In the genomic region with DNA sequence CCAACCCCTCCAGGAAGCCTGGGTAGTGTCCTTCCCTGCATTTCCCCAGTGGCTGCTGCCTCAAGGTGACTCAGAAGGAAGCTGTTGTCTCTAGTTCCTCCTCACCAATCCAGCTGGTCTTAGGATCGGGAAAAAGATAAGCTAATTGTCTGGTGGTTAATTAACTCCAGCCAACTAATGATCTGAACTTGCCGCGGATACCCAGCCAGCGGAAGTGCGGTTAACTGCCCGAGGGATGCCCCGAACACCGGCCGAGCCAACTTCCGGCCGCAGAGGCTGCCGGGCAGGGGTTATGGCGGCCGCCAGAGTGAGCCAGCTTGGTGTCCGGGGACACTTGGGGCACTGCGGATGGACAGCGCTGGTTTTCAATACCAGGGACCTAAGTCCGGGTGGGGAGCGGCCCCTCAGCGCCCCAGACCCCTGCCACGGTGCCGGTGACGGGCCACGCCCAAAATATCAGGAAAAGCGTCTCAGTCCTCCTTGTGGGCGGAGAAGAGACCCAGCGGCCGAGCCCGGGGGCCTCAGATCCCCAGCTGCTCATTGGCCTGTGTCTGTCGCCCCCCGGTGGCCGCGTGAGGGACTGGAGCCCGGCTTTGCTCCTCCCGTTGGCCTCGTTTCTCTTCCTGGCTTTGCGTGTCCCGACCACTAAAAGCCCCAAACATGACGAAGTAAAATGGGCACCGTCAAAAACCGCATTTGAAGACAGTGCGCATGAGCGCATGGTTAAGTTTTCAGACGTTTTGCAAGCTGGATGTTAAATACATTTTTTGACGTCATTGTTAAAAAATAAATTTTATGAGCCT, we compare ENCODE assay signal across 8 cellular contexts. TPM values are rescaled to one million over a fixed set of nuclear protein-coding genes. Genes with fewer than 3 reads are reported as not detected.
A peak's percentile ranks its signal among the peaks of the same experiment; 100 is the strongest.
DNase-seq lines count a peak whose midpoint lies in the region; FAIRE-seq and TF ChIP-seq lines count a peak whose summit lies in the region.

No MANE protein-coding gene starts in this region.

- TF ChIP-seq CTCF in GM20000 (IDR thresholded peaks at IDR 0.05; ENCODE audit: extremely low read depth, missing control alignments), result peak; percentile 82

- H3K9me3 ChIP-seq in mesodermal cell (ENCODE audit: control insufficient read depth, low read length), result no peaks in the 10 kb centered on the region

- peak overlapping the region; percentile 48 for H3K4me3 ChIP-seq in mesodermal cell (ENCODE audit: extremely low read depth, insufficient read depth, low read length, poor library complexity, severe bottlenecking)

- DNase-seq in COLO829 (ENCODE audit: low spot score) (peak; percentile 93), GM20000 (ENCODE audit: low spot score) (peak; percentile 96), HTR-8/SVneo (ENCODE audit: insufficient read length, low spot score) (peak; percentile 96), NOMO-1 treated with dmso at 0.1 percent for 144 hours (lab: John Stamatoyannopoulos, UW; ENCODE audit: unreplicated experiment) (peak; percentile 95)
- peak; percentile 96 for DNase-seq in activated CD8-positive, alpha-beta memory T cell treated with anti-CD3 and anti-CD28 coated beads, Interleukin-2, amount 50 U/mL, for 24 hours (ENCODE audit: extremely low read depth)
- peak; percentile 92 for DNase-seq in stimulated activated CD8-positive, alpha-beta memory T cell treated with anti-CD3 and anti-CD28 coated beads, Interleukin-15, amount 100 ng/mL, for 24 hours (ENCODE audit: low read depth)

- H3K27ac ChIP-seq in mesodermal cell (ENCODE audit: low read depth, low read length, severe bottlenecking), result peak overlapping the region; percentile 77

- no peaks in the 10 kb centered on the region for H3K36me3 ChIP-seq in mesodermal cell (ENCODE audit: control insufficient read depth, insufficient read depth, low read length)

- WGBS in mesodermal cell (ENCODE audit: insufficient coverage in 2 of 2), 2 experiments, result 1% methylated on average over 42 to 44 of the region's 45 CpGs

- peak; percentile 85 for FAIRE-seq in HTR-8/SVneo (lab: Jason Lieb, UNC)
- peak; percentile 72 for FAIRE-seq in endometrium (lab: Jason Lieb, UNC)

- peaks cover 5% of the 10 kb centered on the region for H3K4me1 ChIP-seq in mesodermal cell (ENCODE audit: control insufficient read depth, insufficient read depth, low read length, poor library complexity, severe bottlenecking)

RNA-seq across cellular contexts. Expression of a gene that starts 10.2 kb away (rescaled TPM):
- polyA plus RNA-seq in mesodermal cell (2013, experiment 1 of 2), result not detected
- not detected for polyA plus RNA-seq in mesodermal cell (2013, experiment 2 of 2)

RNA-seq across cellular contexts. Expression of a gene that starts 14.8 kb away (rescaled TPM):
- 21.0 TPM for polyA plus RNA-seq in mesodermal cell (2013, experiment 1 of 2)
- 13.9 TPM for polyA plus RNA-seq in mesodermal cell (2013, experiment 2 of 2)

RNA-seq across cellular contexts. Expression of a gene that starts 38.1 kb away (rescaled TPM):
- polyA plus RNA-seq in mesodermal cell (2013, experiment 1 of 2), result not detected
- not detected for polyA plus RNA-seq in mesodermal cell (2013, experiment 2 of 2)

RNA-seq across cellular contexts. Expression of a gene that starts 43.5 kb away (rescaled TPM):
- 23.1 TPM for polyA plus RNA-seq in mesodermal cell (2013, experiment 1 of 2)
- polyA plus RNA-seq in mesodermal cell (2013, experiment 2 of 2), result 19.3 TPM

RNA-seq across cellular contexts. Expression of a gene that starts 51.2 kb away (rescaled TPM):
- not detected for polyA plus RNA-seq in mesodermal cell (2013, experiment 1 of 2)
- polyA plus RNA-seq in mesodermal cell (2013, experiment 2 of 2), result not detected

Comparison
In these comparisons a context has a peak if more than half of its experiments do, and no peak if none do; other contexts are left out.
1. Peak in every context shown above with its lines: DNase-seq, H3K4me3 ChIP-seq and H3K27ac ChIP-seq.